Comparison of ENCODE assay signal across 17 cellular contexts in the genomic region with DNA sequence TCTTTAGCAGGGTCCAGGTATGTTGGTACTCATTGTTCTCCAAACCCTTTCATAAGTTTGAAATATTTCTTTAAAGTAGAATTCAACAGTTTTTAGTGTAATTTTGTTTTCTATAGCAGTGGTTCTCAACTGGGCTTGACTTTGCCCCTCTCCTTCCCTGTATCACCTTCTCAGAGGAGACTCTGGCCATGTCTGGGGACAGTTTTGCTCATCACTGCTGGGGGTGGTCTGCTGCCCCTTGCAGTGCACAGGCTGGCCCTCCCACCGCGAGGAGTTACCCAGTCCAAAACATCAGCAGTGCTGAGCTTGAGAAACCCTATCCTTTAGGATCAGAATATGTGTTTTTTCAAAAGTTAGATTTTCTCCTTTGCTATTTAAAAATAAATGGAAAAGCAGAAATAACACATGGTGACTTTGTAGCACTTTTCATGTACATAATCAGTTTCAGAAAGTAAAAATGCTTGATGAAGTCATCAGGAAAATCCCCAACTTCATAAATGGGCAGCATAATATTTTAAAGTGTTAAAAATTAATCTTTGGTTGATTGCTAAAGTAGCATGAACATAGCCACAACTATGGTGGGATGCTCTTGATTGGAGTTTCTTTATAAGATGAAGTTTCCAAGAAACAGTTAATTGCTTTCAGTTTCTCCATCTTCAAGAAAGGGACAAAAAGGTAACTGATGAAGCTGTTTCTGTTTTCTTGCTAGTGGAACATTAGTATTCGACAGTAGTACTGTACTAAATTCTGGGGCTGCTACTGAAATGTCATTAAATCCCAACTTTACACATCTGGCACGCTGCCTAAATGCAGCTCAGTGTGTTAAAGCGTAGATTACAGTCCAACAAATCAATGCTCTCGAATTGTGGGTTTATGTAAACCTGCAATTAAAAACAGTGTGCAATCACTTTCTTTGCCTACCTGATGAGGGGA.
A peak's percentile ranks its signal among the peaks of the same experiment; 100 is the strongest.
DNase-seq lines count a peak whose midpoint lies in the region; ATAC-seq and TF ChIP-seq lines count a peak whose summit lies in the region.
"Had no signal": no experiment of that assay in that cellular context is flagged by ENCODE, and none has a peak within 500 bp of the region (broad histone marks: within the 10 kb centered on the region; RNA-seq: fewer than 3 reads in every experiment).

No MANE protein-coding gene starts in this region.

- H3K36me3 ChIP-seq in spleen: no peaks in the 10 kb centered on the region
- no peaks in the 10 kb centered on the region for H3K36me3 ChIP-seq in esophagus squamous epithelium
- H3K36me3 ChIP-seq in body of pancreas (replicated peaks in 1 of 2; ENCODE audit: insufficient read depth in 1 of 2, low read depth in 2 of 2): no peaks in the 10 kb centered on the region
- H3K36me3 ChIP-seq: left ventricle myocardium inferior, prostate gland, uterus had no signal

- 77 to 86% (median 85%) methylated on average over 6 of the region's 6 CpGs for WGBS in spleen, 5 donors
- 69% methylated on average over 4 to 6 of the region's 6 CpGs for WGBS in esophagus squamous epithelium, 2 donors
- WGBS in body of pancreas, 2 donors: 47 to 49% methylated on average over 6 of the region's 6 CpGs

- H3K27ac ChIP-seq in spleen (no peak overlapping the region), esophagus squamous epithelium (no peak overlapping the region), body of pancreas (no peak overlapping the region)
- H3K27ac ChIP-seq: left ventricle myocardium inferior, prostate gland, uterus had no signal

- H3K4me3 ChIP-seq in spleen (no peak overlapping the region), esophagus squamous epithelium (no peak overlapping the region), body of pancreas (no peak overlapping the region)
- H3K4me3 ChIP-seq: left ventricle myocardium inferior, prostate gland, uterus had no signal

- no peaks in the 10 kb centered on the region for H3K27me3 ChIP-seq in spleen (replicated peaks in 1 of 7)
- no peaks in the 10 kb centered on the region for H3K27me3 ChIP-seq in esophagus squamous epithelium
- no peaks in the 10 kb centered on the region for H3K27me3 ChIP-seq in body of pancreas
- H3K27me3 ChIP-seq: uterus had no signal

- no peak for TF ChIP-seq POLR2A in spleen (IDR thresholded peaks at IDR 0.05)
- TF ChIP-seq POLR2A in esophagus squamous epithelium (IDR thresholded peaks at IDR 0.05): no peak
- no peak for TF ChIP-seq POLR2A in body of pancreas (IDR thresholded peaks at IDR 0.05)

- peak; percentile 47 for ATAC-seq in HG02798 (IDR thresholded peaks at IDR 0.05; ENCODE audit: poor library complexity, unreplicated experiment)
- ATAC-seq in body of pancreas: no peak

- intact Hi-C loops in spleen (cut with DNase I; ENCODE audit: low total_unique reads) (no loop called here), esophagus squamous epithelium (cut with DNase I) (no loop called here), body of pancreas (cut with DNase I) (no loop called here)

- peak; percentile 30 for DNase-seq in activated CD8-positive, alpha-beta memory T cell treated with anti-CD3 and anti-CD28 coated beads for 24 hours
- no peak for DNase-seq in activated CD8-positive, alpha-beta memory T cell treated with anti-CD3 and anti-CD28 coated beads, Interleukin-2, amount 50 U/mL, for 48 hours
- DNase-seq in astrocyte of the hippocampus (ENCODE audit: low read depth, low spot score) (peak; percentile 40), spleen (peak; percentile 19), esophagus squamous epithelium (lab: John Stamatoyannopoulos, UW) (no peak), dedifferentiated amniotic fluid mesenchymal stem cell (ENCODE audit: extremely low spot score) (no peak), body of pancreas (no peak)
- DNase-seq: ACHN; activated T-cell treated with anti-CD3 and anti-CD28 coated beads, Interleukin-2, amount 50 U/mL, for 1 hour; CD4-positive, alpha-beta T cell; left ventricle myocardium inferior; naive B cell; SHP77; stimulated activated CD4-positive, alpha-beta T cell treated with anti-CD3 and anti-CD28 coated beads, Interleukin-12 subunit alpha, Interleukin-12 subunit beta, amount 100 ng/mL, for 4 hours; uterus had no signal

- H3K4me1 ChIP-seq in spleen: peaks cover 0 to 5% (median 0%) of the 10 kb centered on the region in 6 donors
- H3K4me1 ChIP-seq in esophagus squamous epithelium: no peaks in the 10 kb centered on the region
- H3K4me1 ChIP-seq in body of pancreas: no peaks in the 10 kb centered on the region
- H3K4me1 ChIP-seq: left ventricle myocardium inferior, prostate gland, uterus had no signal

- TF ChIP-seq CTCF in spleen (IDR thresholded peaks at IDR 0.05 in 8 of 11, conservative IDR thresholded peaks at IDR 0.05 in 3 of 11) (no peak), esophagus squamous epithelium (IDR thresholded peaks at IDR 0.05) (no peak), body of pancreas (IDR thresholded peaks at IDR 0.05) (no peak)

- H3K9me3 ChIP-seq in spleen (no peaks in the 10 kb centered on the region), esophagus squamous epithelium (no peaks in the 10 kb centered on the region), body of pancreas (no peaks in the 10 kb centered on the region)
- H3K9me3 ChIP-seq: prostate gland, uterus had no signal

Comparison
In these comparisons a context has a peak if more than half of its experiments do, and no peak if none do; other contexts are left out.
1. DNase-seq: peak in activated CD8-positive, alpha-beta memory T cell treated with anti-CD3 and anti-CD28 coated beads for 24 hours (single experiment), astrocyte of the hippocampus (single experiment) and spleen (single experiment); none in activated CD8-positive, alpha-beta memory T cell treated with anti-CD3 and anti-CD28 coated beads, Interleukin-2, amount 50 U/mL, for 48 hours (single experiment), esophagus squamous epithelium (single experiment), dedifferentiated amniotic fluid mesenchymal stem cell (single experiment) and body of pancreas (0 of 4).